In genomic region chr19:42201489-42202289, GRCh38 we compare ENCODE assay signal across 8 cellular contexts. TPM values are rescaled to one million over a fixed set of nuclear protein-coding genes. Genes with fewer than 3 reads are reported as not detected.
DNase-seq lines count a peak whose midpoint lies in the region; ATAC-seq, FAIRE-seq and TF ChIP-seq lines count a peak whose summit lies in the region.

No MANE protein-coding gene starts in this region.

- peaks cover 22 to 56% of the 10 kb centered on the region in 2 donors for H3K36me3 Mint-ChIP-seq in activated naive CD4-positive, alpha-beta T cell treated with anti-CD3 and anti-CD28 coated beads, Interleukin-2, amount 50 U/mL, for 72 hours
- peaks cover 6% of the 10 kb centered on the region for H3K36me3 Mint-ChIP-seq in natural killer cell treated with Interleukin-12 subunit alpha and Interleukin-12 subunit beta and Interleukin-15 and Interleukin-18, amount 100 ng/mL, for 72 hours

- peak overlapping the region; percentile 83 for H3K4me3 Mint-ChIP-seq in natural killer cell treated with Interleukin-12 subunit alpha and Interleukin-12 subunit beta and Interleukin-15 and Interleukin-18, amount 100 ng/mL, for 72 hours

- H3K4me1 ChIP-seq in Karpas-422 (ENCODE audit: low read length), result peaks cover 18% of the 10 kb centered on the region

- no peaks in the 10 kb centered on the region for H3K27me3 ChIP-seq in Karpas-422 (ENCODE audit: low read length)

- H3K9me3 Mint-ChIP-seq in activated naive CD4-positive, alpha-beta T cell treated with anti-CD3 and anti-CD28 coated beads, Interleukin-2, amount 50 U/mL, for 72 hours, result no peaks in the 10 kb centered on the region
- H3K9me3 Mint-ChIP-seq in natural killer cell treated with Interleukin-12 subunit alpha and Interleukin-12 subunit beta and Interleukin-15 and Interleukin-18, amount 100 ng/mL, for 72 hours, result no peaks in the 10 kb centered on the region

- TF ChIP-seq POLR2A in GM12892 (IDR thresholded peaks at IDR 0.05; ENCODE audit: low read depth, low read length), result peak; percentile 49; the same call in 1 of the 2 replicates

- no peak overlapping the region for H3K4me3 ChIP-seq in Karpas-422 (ENCODE audit: low read length)

- no peaks in the 10 kb centered on the region for H3K9me2 ChIP-seq in Karpas-422 (replicated peaks; ENCODE audit: insufficient read depth, low read length)

- H3K9ac ChIP-seq in Karpas-422 (ENCODE audit: low read length), result no peak overlapping the region

- no peaks in the 10 kb centered on the region for H3K9me3 ChIP-seq in Karpas-422 (ENCODE audit: low read length)

- no peaks in the 10 kb centered on the region for H3K27me3 Mint-ChIP-seq in natural killer cell treated with Interleukin-12 subunit alpha and Interleukin-12 subunit beta and Interleukin-15 and Interleukin-18, amount 100 ng/mL, for 72 hours

- H3K79me2 ChIP-seq in Karpas-422 (ENCODE audit: low read length), result peaks cover 4% of the 10 kb centered on the region; the same call in 1 of the 2 replicates

- H3K4me2 ChIP-seq in Karpas-422 (ENCODE audit: low read depth, low read length, poor library complexity, severe bottlenecking), result no peak overlapping the region

- peak; percentile 80 for DNase-seq in GM12892 (ENCODE audit: insufficient read length)
- peak; percentile 59 for DNase-seq in Karpas-422
- DNase-seq in activated naive CD4-positive, alpha-beta T cell treated with anti-CD3 and anti-CD28 coated beads, Interleukin-2, amount 50 U/mL, for 72 hours (ENCODE audit: low spot score in 2 of 2), result peak in 1 of 2 donors; percentile 73
- DNase-seq in natural killer cell treated with Interleukin-12 subunit alpha and Interleukin-12 subunit beta and Interleukin-15 and Interleukin-18, amount 100 ng/mL, for 72 hours (ENCODE audit: low spot score), result peak; percentile 87
- no peak for DNase-seq in D341Med (ENCODE audit: low spot score)
- no peak for DNase-seq in NCI-H1092 treated with DMSO at 0.1 percent for 48 hours (lab: John Stamatoyannopoulos, UW)
- no peak for DNase-seq in NCI-H1105 treated with DMSO at 0.1 percent for 48 hours (lab: John Stamatoyannopoulos, UW)

- peaks cover 14% of the 10 kb centered on the region for H3K36me3 ChIP-seq in Karpas-422 (ENCODE audit: insufficient read depth, low read length)

- FAIRE-seq in GM12892 (lab: Jason Lieb, UNC), result peak; percentile 90

- peaks cover 68 to 74% of the 10 kb centered on the region in 2 donors for H3K4me1 Mint-ChIP-seq in natural killer cell treated with Interleukin-12 subunit alpha and Interleukin-12 subunit beta and Interleukin-15 and Interleukin-18, amount 100 ng/mL, for 72 hours (ENCODE audit: low read depth in 2 of 2)

- H4K20me1 ChIP-seq in Karpas-422 (ENCODE audit: insufficient read depth, low read depth, low read length), result no peaks in the 10 kb centered on the region; the same call in 1 of the 2 replicates

- H3K27ac Mint-ChIP-seq in activated naive CD4-positive, alpha-beta T cell treated with anti-CD3 and anti-CD28 coated beads, Interleukin-2, amount 50 U/mL, for 72 hours, result peak overlapping the region; percentile 67 to 90
- peak overlapping the region; percentile 95 to 96 for H3K27ac Mint-ChIP-seq in natural killer cell treated with Interleukin-12 subunit alpha and Interleukin-12 subunit beta and Interleukin-15 and Interleukin-18, amount 100 ng/mL, for 72 hours

- H3K27ac ChIP-seq in Karpas-422 (ENCODE audit: low read length), result no peak overlapping the region

- ATAC-seq in activated naive CD4-positive, alpha-beta T cell treated with anti-CD3 and anti-CD28 coated beads, Interleukin-2, amount 50 U/mL, for 72 hours, result peak; percentile 56 to 70
- ATAC-seq in natural killer cell treated with Interleukin-12 subunit alpha and Interleukin-12 subunit beta and Interleukin-15 and Interleukin-18, amount 100 ng/mL, for 72 hours, result peak; percentile 73 to 81
- ATAC-seq in HG03565 (IDR thresholded peaks at IDR 0.05; ENCODE audit: unreplicated experiment), result no peak

- H2AFZ ChIP-seq in Karpas-422 (ENCODE audit: low read length), result no peak overlapping the region

RNA-seq across cellular contexts. Expression of gene DEDD2, which starts 15.8 kb away (rescaled TPM):
- polyA plus RNA-seq in GM12892 (2012; ENCODE audit: missing spikeins), result 11.7 TPM
- total RNA-seq in Karpas-422 (2014; rRNA removed; shearing (Covaris generic); ENCODE audit: low replicate concordance), result 16.3 and 42.7 TPM in 2 replicates
- total RNA-seq in activated naive CD4-positive, alpha-beta T cell treated with anti-CD3 and anti-CD28 coated beads, Interleukin-2, amount 50 U/mL, for 72 hours, result 10 to 100 TPM; 28.7 to 39.3 TPM
- 10 to 100 TPM; 28.5 to 33.2 TPM for total RNA-seq in natural killer cell treated with Interleukin-12 subunit alpha and Interleukin-12 subunit beta and Interleukin-15 and Interleukin-18, amount 100 ng/mL, for 72 hours

RNA-seq across cellular contexts. Expression of gene ZNF526, which starts 18.4 kb away (rescaled TPM):
- 3.5 TPM for polyA plus RNA-seq in GM12892 (2012; ENCODE audit: missing spikeins)
- total RNA-seq in Karpas-422 (2014; rRNA removed; shearing (Covaris generic); ENCODE audit: low replicate concordance), result 3.4 and 9.1 TPM in 2 replicates
- total RNA-seq in activated naive CD4-positive, alpha-beta T cell treated with anti-CD3 and anti-CD28 coated beads, Interleukin-2, amount 50 U/mL, for 72 hours, result 10 to 100 TPM; 13.2 to 14.5 TPM
- total RNA-seq in natural killer cell treated with Interleukin-12 subunit alpha and Interleukin-12 subunit beta and Interleukin-15 and Interleukin-18, amount 100 ng/mL, for 72 hours, result 10 to 100 TPM; 18.5 to 23.7 TPM

RNA-seq across cellular contexts. Expression of gene GSK3A, which starts 40.7 kb away (rescaled TPM):
- polyA plus RNA-seq in GM12892 (2012; ENCODE audit: missing spikeins), result 21.9 TPM
- total RNA-seq in Karpas-422 (2014; rRNA removed; shearing (Covaris generic); ENCODE audit: low replicate concordance), result 17.7 and 29.3 TPM in 2 replicates
- total RNA-seq in activated naive CD4-positive, alpha-beta T cell treated with anti-CD3 and anti-CD28 coated beads, Interleukin-2, amount 50 U/mL, for 72 hours, result 10 to 100 TPM; 38.1 to 39.5 TPM
- total RNA-seq in natural killer cell treated with Interleukin-12 subunit alpha and Interleukin-12 subunit beta and Interleukin-15 and Interleukin-18, amount 100 ng/mL, for 72 hours, result 10 to 100 TPM; 51.1 to 52.8 TPM

RNA-seq across cellular contexts. Expression of gene ERF, which starts 53.2 kb away (rescaled TPM):
- 10.6 TPM for polyA plus RNA-seq in GM12892 (2012; ENCODE audit: missing spikeins)
- total RNA-seq in Karpas-422 (2014; rRNA removed; shearing (Covaris generic); ENCODE audit: low replicate concordance), result 36.4 and 53.6 TPM in 2 replicates
- total RNA-seq in activated naive CD4-positive, alpha-beta T cell treated with anti-CD3 and anti-CD28 coated beads, Interleukin-2, amount 50 U/mL, for 72 hours, result 10 to 100 TPM; 48.8 to 67.8 TPM
- 10 to 100 TPM; 29.5 to 47.8 TPM for total RNA-seq in natural killer cell treated with Interleukin-12 subunit alpha and Interleukin-12 subunit beta and Interleukin-15 and Interleukin-18, amount 100 ng/mL, for 72 hours

Comparison
In these comparisons a context has a peak if more than half of its experiments do, and no peak if none do; other contexts are left out.
1. DNase-seq: peak in GM12892 (single experiment), Karpas-422 (single experiment) and natural killer cell treated with Interleukin-12 subunit alpha and Interleukin-12 subunit beta and Interleukin-15 and Interleukin-18, amount 100 ng/mL, for 72 hours (single experiment); none in D341Med (single experiment), NCI-H1092 treated with DMSO at 0.1 percent for 48 hours (single experiment) and NCI-H1105 treated with DMSO at 0.1 percent for 48 hours (single experiment).